Comparison of ENCODE assay signal across 1 cellular context in the genomic region with DNA sequence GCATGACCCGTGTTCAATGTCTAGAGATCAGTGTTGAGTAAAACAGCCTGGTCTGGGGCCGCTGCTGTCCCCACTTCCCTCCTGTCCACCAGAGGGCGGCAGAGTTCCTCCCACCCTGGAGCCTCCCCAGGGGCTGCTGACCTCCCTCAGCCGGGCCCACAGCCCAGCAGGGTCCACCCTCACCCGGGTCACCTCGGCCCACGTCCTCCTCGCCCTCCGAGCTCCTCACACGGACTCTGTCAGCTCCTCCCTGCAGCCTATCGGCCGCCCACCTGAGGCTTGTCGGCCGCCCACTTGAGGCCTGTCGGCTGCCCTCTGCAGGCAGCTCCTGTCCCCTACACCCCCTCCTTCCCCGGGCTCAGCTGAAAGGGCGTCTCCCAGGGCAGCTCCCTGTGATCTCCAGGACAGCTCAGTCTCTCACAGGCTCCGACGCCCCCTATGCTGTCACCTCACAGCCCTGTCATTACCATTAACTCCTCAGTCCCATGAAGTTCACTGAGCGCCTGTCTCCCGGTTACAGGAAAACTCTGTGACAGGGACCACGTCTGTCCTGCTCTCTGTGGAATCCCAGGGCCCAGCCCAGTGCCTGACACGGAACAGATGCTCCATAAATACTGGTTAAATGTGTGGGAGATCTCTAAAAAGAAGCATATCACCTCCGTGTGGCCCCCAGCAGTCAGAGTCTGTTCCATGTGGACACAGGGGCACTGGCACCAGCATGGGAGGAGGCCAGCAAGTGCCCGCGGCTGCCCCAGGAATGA.
TF ChIP-seq lines count a peak whose summit lies in the region.

No MANE protein-coding gene starts in this region.

TF ChIP-seq in K562, 482 proteins besides CTCF, POLR2A, EP300 and RAD21 (continued from another document and continues in another):
- TF ChIP-seq, protein P1, sequence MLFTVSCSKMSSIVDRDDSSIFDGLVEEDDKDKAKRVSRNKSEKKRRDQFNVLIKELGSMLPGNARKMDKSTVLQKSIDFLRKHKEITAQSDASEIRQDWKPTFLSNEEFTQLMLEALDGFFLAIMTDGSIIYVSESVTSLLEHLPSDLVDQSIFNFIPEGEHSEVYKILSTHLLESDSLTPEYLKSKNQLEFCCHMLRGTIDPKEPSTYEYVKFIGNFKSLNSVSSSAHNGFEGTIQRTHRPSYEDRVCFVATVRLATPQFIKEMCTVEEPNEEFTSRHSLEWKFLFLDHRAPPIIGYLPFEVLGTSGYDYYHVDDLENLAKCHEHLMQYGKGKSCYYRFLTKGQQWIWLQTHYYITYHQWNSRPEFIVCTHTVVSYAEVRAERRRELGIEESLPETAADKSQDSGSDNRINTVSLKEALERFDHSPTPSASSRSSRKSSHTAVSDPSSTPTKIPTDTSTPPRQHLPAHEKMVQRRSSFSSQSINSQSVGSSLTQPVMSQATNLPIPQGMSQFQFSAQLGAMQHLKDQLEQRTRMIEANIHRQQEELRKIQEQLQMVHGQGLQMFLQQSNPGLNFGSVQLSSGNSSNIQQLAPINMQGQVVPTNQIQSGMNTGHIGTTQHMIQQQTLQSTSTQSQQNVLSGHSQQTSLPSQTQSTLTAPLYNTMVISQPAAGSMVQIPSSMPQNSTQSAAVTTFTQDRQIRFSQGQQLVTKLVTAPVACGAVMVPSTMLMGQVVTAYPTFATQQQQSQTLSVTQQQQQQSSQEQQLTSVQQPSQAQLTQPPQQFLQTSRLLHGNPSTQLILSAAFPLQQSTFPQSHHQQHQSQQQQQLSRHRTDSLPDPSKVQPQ (CRISPR knock-in tag; IDR thresholded peaks at IDR 0.05; ENCODE audit: borderline replicate concordance), result no peak
- TF ChIP-seq NFATC3 (IDR thresholded peaks at IDR 0.05) (no peak), ZNF311 (CRISPR knock-in tag; IDR thresholded peaks at IDR 0.05) (no peak), NR2C2 (CRISPR knock-in tag; IDR thresholded peaks at IDR 0.05) (no peak), NR2C2 (tag; IDR thresholded peaks at IDR 0.05) (no peak), PTRF (tag; IDR thresholded peaks at IDR 0.05) (no peak), ZBTB1 (CRISPR knock-in tag; IDR thresholded peaks at IDR 0.05; ENCODE audit: borderline replicate concordance, low read depth) (no peak), GTF2F1 (IDR thresholded peaks at IDR 0.05; ENCODE audit: low read depth, low read length) (no peak), SIN3A (IDR thresholded peaks at IDR 0.05; ENCODE audit: borderline replicate concordance in 2 of 2, control insufficient read depth in 1 of 2, low read depth in 2 of 2, low read length in 2 of 2) (no peak), RBM34 (IDR thresholded peaks at IDR 0.05; ENCODE audit: borderline replicate concordance, insufficient read depth, low read length) (no peak), TCF7L2 (IDR thresholded peaks at IDR 0.05; ENCODE audit: low read depth, low read length) (no peak), ZNF778 (CRISPR knock-in tag; IDR thresholded peaks at IDR 0.05) (no peak), NFE2 (IDR thresholded peaks at IDR 0.05; ENCODE audit: low read depth) (no peak), SRSF3 (IDR thresholded peaks at IDR 0.05; ENCODE audit: insufficient read depth, low read length) (no peak), HDAC2 (IDR thresholded peaks at IDR 0.05) (peak; percentile 68; the same call in 1 of the 2 replicates), TGIF2 (CRISPR knock-in tag; IDR thresholded peaks at IDR 0.05) (no peak), ELF1 (tag; IDR thresholded peaks at IDR 0.05) (no peak), SRF (CRISPR knock-in tag; IDR thresholded peaks at IDR 0.05) (no peak), ADNP (tag; IDR thresholded peaks at IDR 0.05) (no peak)
- TF ChIP-seq, protein P2, sequence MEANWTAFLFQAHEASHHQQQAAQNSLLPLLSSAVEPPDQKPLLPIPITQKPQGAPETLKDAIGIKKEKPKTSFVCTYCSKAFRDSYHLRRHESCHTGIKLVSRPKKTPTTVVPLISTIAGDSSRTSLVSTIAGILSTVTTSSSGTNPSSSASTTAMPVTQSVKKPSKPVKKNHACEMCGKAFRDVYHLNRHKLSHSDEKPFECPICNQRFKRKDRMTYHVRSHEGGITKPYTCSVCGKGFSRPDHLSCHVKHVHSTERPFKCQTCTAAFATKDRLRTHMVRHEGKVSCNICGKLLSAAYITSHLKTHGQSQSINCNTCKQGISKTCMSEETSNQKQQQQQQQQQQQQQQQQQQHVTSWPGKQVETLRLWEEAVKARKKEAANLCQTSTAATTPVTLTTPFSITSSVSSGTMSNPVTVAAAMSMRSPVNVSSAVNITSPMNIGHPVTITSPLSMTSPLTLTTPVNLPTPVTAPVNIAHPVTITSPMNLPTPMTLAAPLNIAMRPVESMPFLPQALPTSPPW (CRISPR knock-in tag; IDR thresholded peaks at IDR 0.05), result peak; percentile 45; the same call in 1 of the 2 replicates
- TF ChIP-seq, protein P3, sequence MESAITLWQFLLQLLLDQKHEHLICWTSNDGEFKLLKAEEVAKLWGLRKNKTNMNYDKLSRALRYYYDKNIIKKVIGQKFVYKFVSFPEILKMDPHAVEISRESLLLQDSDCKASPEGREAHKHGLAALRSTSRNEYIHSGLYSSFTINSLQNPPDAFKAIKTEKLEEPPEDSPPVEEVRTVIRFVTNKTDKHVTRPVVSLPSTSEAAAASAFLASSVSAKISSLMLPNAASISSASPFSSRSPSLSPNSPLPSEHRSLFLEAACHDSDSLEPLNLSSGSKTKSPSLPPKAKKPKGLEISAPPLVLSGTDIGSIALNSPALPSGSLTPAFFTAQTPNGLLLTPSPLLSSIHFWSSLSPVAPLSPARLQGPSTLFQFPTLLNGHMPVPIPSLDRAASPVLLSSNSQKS (CRISPR knock-in tag; IDR thresholded peaks at IDR 0.05), result no peak
- TF ChIP-seq, protein P4, sequence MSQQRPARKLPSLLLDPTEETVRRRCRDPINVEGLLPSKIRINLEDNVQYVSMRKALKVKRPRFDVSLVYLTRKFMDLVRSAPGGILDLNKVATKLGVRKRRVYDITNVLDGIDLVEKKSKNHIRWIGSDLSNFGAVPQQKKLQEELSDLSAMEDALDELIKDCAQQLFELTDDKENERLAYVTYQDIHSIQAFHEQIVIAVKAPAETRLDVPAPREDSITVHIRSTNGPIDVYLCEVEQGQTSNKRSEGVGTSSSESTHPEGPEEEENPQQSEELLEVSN (IDR thresholded peaks at IDR 0.05; ENCODE audit: borderline replicate concordance in 1 of 2, extremely low read depth in 1 of 2, insufficient read depth in 1 of 2, insufficient read length in 1 of 2, low read depth in 1 of 2, low read length in 1 of 2, poor library complexity in 1 of 2, severe bottlenecking in 1 of 2), result no peak
- TF ChIP-seq, protein P5, sequence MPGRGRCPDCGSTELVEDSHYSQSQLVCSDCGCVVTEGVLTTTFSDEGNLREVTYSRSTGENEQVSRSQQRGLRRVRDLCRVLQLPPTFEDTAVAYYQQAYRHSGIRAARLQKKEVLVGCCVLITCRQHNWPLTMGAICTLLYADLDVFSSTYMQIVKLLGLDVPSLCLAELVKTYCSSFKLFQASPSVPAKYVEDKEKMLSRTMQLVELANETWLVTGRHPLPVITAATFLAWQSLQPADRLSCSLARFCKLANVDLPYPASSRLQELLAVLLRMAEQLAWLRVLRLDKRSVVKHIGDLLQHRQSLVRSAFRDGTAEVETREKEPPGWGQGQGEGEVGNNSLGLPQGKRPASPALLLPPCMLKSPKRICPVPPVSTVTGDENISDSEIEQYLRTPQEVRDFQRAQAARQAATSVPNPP (IDR thresholded peaks at IDR 0.05; ENCODE audit: borderline replicate concordance, insufficient read depth, insufficient read length), result no peak
- TF ChIP-seq, protein P6, sequence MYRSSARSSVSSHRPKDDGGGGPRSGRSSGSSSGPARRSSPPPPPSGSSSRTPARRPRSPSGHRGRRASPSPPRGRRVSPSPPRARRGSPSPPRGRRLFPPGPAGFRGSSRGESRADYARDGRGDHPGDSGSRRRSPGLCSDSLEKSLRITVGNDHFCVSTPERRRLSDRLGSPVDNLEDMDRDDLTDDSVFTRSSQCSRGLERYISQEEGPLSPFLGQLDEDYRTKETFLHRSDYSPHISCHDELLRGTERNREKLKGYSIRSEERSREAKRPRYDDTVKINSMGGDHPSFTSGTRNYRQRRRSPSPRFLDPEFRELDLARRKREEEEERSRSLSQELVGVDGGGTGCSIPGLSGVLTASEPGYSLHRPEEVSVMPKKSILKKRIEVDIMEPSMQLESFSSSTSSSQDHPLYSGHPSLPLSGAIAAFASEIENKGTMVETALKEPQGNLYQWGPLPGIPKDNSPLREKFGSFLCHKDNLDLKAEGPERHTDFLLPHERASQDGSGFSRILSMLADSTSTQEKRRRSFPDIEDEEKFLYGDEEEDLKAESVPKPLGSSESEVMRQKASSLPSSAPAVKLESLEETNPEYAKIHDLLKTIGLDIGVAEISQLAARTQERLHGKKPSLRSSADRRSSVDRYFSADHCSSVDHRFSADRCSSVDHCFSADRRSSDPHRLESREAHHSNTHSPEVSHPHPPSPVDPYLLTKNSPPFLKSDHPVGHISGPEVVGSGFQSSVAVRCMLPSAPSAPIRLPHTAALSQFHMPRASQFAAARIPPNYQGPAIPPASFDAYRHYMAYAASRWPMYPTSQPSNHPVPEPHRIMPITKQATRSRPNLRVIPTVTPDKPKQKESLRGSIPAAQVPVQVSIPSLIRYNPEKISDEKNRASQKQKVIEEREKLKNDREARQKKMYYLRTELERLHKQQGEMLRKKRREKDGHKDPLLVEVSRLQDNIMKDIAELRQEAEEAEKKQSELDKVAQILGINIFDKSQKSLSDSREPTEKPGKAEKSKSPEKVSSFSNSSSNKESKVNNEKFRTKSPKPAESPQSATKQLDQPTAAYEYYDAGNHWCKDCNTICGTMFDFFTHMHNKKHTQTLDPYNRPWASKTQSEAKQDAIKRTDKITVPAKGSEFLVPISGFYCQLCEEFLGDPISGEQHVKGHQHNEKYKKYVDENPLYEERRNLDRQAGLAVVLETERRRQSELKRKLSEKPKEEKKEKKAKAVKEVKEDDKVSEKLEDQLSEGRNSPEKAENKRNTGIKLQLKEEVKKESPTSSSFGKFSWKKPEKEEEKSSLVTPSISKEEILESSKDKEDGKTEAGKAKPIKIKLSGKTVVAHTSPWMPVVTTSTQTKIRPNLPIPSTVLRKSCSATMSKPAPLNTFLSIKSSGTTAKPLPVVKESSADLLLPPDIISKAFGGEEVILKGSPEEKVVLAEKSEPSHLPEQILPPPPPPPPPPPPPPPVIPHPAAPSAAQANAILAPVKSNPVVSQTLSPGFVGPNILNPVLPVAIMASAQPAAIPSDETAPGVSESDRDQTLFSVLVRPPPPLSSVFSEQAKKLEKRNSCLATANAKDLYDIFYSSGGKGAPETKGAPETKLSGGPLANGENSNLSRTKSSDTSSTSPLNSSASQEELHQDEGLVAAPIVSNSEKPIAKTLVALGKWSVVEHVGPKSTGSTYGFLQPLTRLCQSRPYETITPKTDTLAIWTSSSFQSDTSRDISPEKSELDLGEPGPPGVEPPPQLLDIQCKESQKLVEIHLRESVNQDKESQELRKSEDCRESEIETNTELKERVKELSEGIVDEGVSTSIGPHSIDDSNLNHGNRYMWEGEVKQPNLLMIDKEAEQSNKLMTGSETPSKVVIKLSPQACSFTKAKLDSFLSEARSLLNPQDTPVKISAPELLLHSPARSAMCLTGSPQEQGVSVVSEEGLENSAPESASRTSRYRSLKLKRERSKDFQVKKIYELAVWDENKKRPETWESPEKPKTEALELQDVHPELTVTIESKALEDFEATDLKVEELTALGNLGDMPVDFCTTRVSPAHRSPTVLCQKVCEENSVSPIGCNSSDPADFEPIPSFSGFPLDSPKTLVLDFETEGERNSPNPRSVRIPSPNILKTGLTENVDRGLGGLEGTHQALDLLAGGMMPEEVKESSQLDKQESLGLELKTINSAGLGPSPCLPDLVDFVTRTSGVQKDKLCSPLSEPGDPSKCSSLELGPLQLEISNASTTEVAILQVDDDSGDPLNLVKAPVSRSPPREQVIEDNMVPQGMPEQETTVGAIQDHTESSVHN (IDR thresholded peaks at IDR 0.05; ENCODE audit: borderline replicate concordance in 1 of 2, low read depth in 1 of 2), result no peak
- TF ChIP-seq, protein P7, sequence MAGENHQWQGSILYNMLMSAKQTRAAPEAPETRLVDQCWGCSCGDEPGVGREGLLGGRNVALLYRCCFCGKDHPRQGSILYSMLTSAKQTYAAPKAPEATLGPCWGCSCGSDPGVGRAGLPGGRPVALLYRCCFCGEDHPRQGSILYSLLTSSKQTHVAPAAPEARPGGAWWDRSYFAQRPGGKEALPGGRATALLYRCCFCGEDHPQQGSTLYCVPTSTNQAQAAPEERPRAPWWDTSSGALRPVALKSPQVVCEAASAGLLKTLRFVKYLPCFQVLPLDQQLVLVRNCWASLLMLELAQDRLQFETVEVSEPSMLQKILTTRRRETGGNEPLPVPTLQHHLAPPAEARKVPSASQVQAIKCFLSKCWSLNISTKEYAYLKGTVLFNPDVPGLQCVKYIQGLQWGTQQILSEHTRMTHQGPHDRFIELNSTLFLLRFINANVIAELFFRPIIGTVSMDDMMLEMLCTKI (IDR thresholded peaks at IDR 0.05; ENCODE audit: partially characterized antibody), result no peak
- TF ChIP-seq, protein P8, sequence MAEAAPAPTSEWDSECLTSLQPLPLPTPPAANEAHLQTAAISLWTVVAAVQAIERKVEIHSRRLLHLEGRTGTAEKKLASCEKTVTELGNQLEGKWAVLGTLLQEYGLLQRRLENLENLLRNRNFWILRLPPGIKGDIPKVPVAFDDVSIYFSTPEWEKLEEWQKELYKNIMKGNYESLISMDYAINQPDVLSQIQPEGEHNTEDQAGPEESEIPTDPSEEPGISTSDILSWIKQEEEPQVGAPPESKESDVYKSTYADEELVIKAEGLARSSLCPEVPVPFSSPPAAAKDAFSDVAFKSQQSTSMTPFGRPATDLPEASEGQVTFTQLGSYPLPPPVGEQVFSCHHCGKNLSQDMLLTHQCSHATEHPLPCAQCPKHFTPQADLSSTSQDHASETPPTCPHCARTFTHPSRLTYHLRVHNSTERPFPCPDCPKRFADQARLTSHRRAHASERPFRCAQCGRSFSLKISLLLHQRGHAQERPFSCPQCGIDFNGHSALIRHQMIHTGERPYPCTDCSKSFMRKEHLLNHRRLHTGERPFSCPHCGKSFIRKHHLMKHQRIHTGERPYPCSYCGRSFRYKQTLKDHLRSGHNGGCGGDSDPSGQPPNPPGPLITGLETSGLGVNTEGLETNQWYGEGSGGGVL (CRISPR knock-in tag; IDR thresholded peaks at IDR 0.05), result no peak
- TF ChIP-seq, protein P9, sequence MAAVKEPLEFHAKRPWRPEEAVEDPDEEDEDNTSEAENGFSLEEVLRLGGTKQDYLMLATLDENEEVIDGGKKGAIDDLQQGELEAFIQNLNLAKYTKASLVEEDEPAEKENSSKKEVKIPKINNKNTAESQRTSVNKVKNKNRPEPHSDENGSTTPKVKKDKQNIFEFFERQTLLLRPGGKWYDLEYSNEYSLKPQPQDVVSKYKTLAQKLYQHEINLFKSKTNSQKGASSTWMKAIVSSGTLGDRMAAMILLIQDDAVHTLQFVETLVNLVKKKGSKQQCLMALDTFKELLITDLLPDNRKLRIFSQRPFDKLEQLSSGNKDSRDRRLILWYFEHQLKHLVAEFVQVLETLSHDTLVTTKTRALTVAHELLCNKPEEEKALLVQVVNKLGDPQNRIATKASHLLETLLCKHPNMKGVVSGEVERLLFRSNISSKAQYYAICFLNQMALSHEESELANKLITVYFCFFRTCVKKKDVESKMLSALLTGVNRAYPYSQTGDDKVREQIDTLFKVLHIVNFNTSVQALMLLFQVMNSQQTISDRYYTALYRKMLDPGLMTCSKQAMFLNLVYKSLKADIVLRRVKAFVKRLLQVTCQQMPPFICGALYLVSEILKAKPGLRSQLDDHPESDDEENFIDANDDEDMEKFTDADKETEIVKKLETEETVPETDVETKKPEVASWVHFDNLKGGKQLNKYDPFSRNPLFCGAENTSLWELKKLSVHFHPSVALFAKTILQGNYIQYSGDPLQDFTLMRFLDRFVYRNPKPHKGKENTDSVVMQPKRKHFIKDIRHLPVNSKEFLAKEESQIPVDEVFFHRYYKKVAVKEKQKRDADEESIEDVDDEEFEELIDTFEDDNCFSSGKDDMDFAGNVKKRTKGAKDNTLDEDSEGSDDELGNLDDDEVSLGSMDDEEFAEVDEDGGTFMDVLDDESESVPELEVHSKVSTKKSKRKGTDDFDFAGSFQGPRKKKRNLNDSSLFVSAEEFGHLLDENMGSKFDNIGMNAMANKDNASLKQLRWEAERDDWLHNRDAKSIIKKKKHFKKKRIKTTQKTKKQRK (IDR thresholded peaks at IDR 0.05; ENCODE audit: borderline replicate concordance, low read depth, low read length), result no peak
